28 cellular contexts compared by ENCODE assay signal in genomic region chr10:84727398-84727797, GRCh38.
"Had no signal": no experiment of that assay in that cellular context is flagged by ENCODE, and none has a peak within 500 bp of the region (broad histone marks: within the 10 kb centered on the region; RNA-seq: fewer than 3 reads in every experiment).

No MANE protein-coding gene starts in this region.

- H3K9me3 ChIP-seq: adrenal gland, body of pancreas, MG63, SJCRH30 had no signal

- H3K27ac ChIP-seq: adrenal gland, body of pancreas, breast epithelium, SJCRH30, SK-N-MC had no signal

- ATAC-seq: activated CD4-positive, alpha-beta T cell treated with anti-CD3 and anti-CD28 coated beads for 36 hours; activated CD4-positive, CD25-positive, alpha-beta regulatory T cell treated with anti-CD3 and anti-CD28 coated beads, Interleukin-2, amount 50 U/mL, for 24 hours; activated CD8-positive, alpha-beta T cell treated with anti-CD3 and anti-CD28 coated beads, Interleukin-2, amount 10 ng/mL, durations not matched to agents 7 days and 5 days; activated naive CD4-positive, alpha-beta T cell treated with anti-CD3 and anti-CD28 coated beads, Interleukin-2, amount 50 U/mL, for 72 hours; body of pancreas; Panc1 had no signal

- H3K4me1 Mint-ChIP-seq: activated CD4-positive, alpha-beta T cell treated with anti-CD3 and anti-CD28 coated beads for 36 hours; activated CD4-positive, alpha-beta T cell treated with anti-CD3 and anti-CD28 coated beads, Interleukin-2, amount 10 ng/mL, durations not matched to agents 7 days and 5 days had no signal

- H3K27ac Mint-ChIP-seq: activated CD4-positive, alpha-beta T cell treated with anti-CD3 and anti-CD28 coated beads for 36 hours; activated CD4-positive, alpha-beta T cell treated with anti-CD3 and anti-CD28 coated beads, Interleukin-2, amount 10 ng/mL, durations not matched to agents 7 days and 5 days; activated CD8-positive, alpha-beta T cell treated with anti-CD3 and anti-CD28 coated beads, Interleukin-2, amount 10 ng/mL, durations not matched to agents 7 days and 5 days; activated naive CD4-positive, alpha-beta T cell treated with anti-CD3 and anti-CD28 coated beads for 36 hours; activated naive CD4-positive, alpha-beta T cell treated with anti-CD3 and anti-CD28 coated beads, Interleukin-2, amount 50 U/mL, for 72 hours; activated T-cell treated with anti-CD3 and anti-CD28 coated beads, Interleukin-2, amount 50 U/mL, for 24 hours; activated T-helper 2 cell treated with anti-CD3 and anti-CD28 coated beads, Interferon-gamma antibody, Interleukin-2, Interleukin-4, amounts not matched to agents 10 μg/mL and 5 μg/mL and 100 μg/mL, durations not matched to agents 14 hours and 24 hours and 36 hours had no signal

- H3K4me1 ChIP-seq: adrenal gland, body of pancreas, breast epithelium, SJCRH30 had no signal

- H3K4me3 ChIP-seq: adrenal gland, body of pancreas, breast epithelium, MG63, SJCRH30, SK-N-MC had no signal

- H3K27me3 Mint-ChIP-seq: activated CD4-positive, alpha-beta T cell treated with anti-CD3 and anti-CD28 coated beads, Interleukin-2, amount 10 ng/mL, durations not matched to agents 7 days and 5 days; activated T-cell treated with anti-CD3 and anti-CD28 coated beads, Interleukin-2, amount 50 U/mL, for 24 hours had no signal

- H3K27me3 ChIP-seq: adrenal gland, body of pancreas, breast epithelium, SJCRH30 had no signal

- DNase-seq: activated CD4-positive, alpha-beta T cell treated with anti-CD3 and anti-CD28 coated beads for 36 hours; activated CD4-positive, alpha-beta T cell treated with anti-CD3 and anti-CD28 coated beads, Interleukin-2, amount 10 ng/mL, durations not matched to agents 7 days and 5 days; activated CD4-positive, alpha-beta T cell treated with anti-CD3 and anti-CD28 coated beads, Interleukin-2, amount 50 U/mL, for 48 hours; activated CD8-positive, alpha-beta T cell treated with anti-CD3 and anti-CD28 coated beads, Interleukin-2, amount 10 ng/mL, durations not matched to agents 7 days and 5 days; activated gamma-delta T cell; activated naive CD4-positive, alpha-beta T cell treated with anti-CD3 and anti-CD28 coated beads for 36 hours; activated T-cell treated with anti-CD3 and anti-CD28 coated beads, Interleukin-2, amount 50 U/mL, for 24 hours; adrenal gland; body of pancreas; Kasumi-1; KG1; MG63; MV-4-11; NCI-H1092; NCI-H1436 treated with DMSO at 0.1 percent for 48 hours; NCI-H1694 treated with DMSO at 0.1 percent for 48 hours; NCI-H2029; NCI-H345; NCI-H524 treated with DMSO at 0.1 percent for 48 hours; NK-92 treated with Interleukin-12 subunit alpha and Interleukin-12 subunit beta, amount 100 ng/mL, for 24 hours; SHP77; SJCRH30 had no signal

- H3K36me3 ChIP-seq: adrenal gland, breast epithelium, MG63, SJCRH30 had no signal

- H3K4me3 Mint-ChIP-seq: activated CD4-positive, alpha-beta T cell treated with anti-CD3 and anti-CD28 coated beads for 36 hours; activated CD4-positive, alpha-beta T cell treated with anti-CD3 and anti-CD28 coated beads, Interleukin-2, amount 10 ng/mL, durations not matched to agents 7 days and 5 days; activated CD8-positive, alpha-beta T cell treated with anti-CD3 and anti-CD28 coated beads, Interleukin-2, amount 10 ng/mL, durations not matched to agents 7 days and 5 days; activated naive CD4-positive, alpha-beta T cell treated with anti-CD3 and anti-CD28 coated beads for 36 hours; activated T-cell treated with anti-CD3 and anti-CD28 coated beads, Interleukin-2, amount 50 U/mL, for 24 hours had no signal
